Comparison of ENCODE assay signal across 8 cellular contexts in genomic region chr13:38348890-38349289, GRCh38. TPM values are rescaled to one million over a fixed set of nuclear protein-coding genes. Genes with fewer than 3 reads are reported as not detected.
DNase-seq lines count a peak whose midpoint lies in the region; ATAC-seq and TF ChIP-seq lines count a peak whose summit lies in the region.

No MANE protein-coding gene starts in this region.

- peak overlapping the region; percentile 97 to 100 (median 99) for H3K4me3 Mint-ChIP-seq in brain

- intact Hi-C loops in Right ventricle myocardium inferior (cut with DNase I), result no loop called here

- TF ChIP-seq CTCF in cardiac muscle cell (IDR thresholded peaks at IDR 0.05; ENCODE audit: low read depth, low read length) (no peak), Peyer's patch (IDR thresholded peaks at IDR 0.05) (no peak), brain (conservative IDR thresholded peaks at IDR 0.05) (no peak)

- H3K27ac ChIP-seq in cardiac muscle cell (no peak overlapping the region), Peyer's patch (peak overlapping the region; percentile 73 to 95 (median 86))

- peaks cover 5% of the 10 kb centered on the region for H3K4me1 ChIP-seq in cardiac muscle cell (ENCODE audit: low read depth)
- peaks cover 0 to 13% (median 6%) of the 10 kb centered on the region in 4 donors for H3K4me1 ChIP-seq in Peyer's patch

- H3K9me3 ChIP-seq in cardiac muscle cell (ENCODE audit: low read depth) (no peaks in the 10 kb centered on the region), Peyer's patch (no peaks in the 10 kb centered on the region)

- ATAC-seq in Right ventricle myocardium inferior (no peak), HG02938 (IDR thresholded peaks at IDR 0.05; ENCODE audit: unreplicated experiment) (peak; percentile 3)

- H3K36me3 Mint-ChIP-seq in brain, result peaks cover 31% of the 10 kb centered on the region

- no peak for TF ChIP-seq POLR2A in Peyer's patch (IDR thresholded peaks at IDR 0.05)

- H3K27me3 Mint-ChIP-seq in brain, result peaks cover 12% of the 10 kb centered on the region

- H3K36me3 ChIP-seq in cardiac muscle cell (peaks cover 10% of the 10 kb centered on the region), Peyer's patch (no peaks in the 10 kb centered on the region)

- H3K4me3 ChIP-seq in cardiac muscle cell (peak overlapping the region; percentile 93), Peyer's patch (peak overlapping the region; percentile 59 to 97 (median 82))

- H3K27me3 ChIP-seq in cardiac muscle cell (no peaks in the 10 kb centered on the region), Peyer's patch (no peaks in the 10 kb centered on the region)

- H3K9me3 Mint-ChIP-seq in brain, result no peaks in the 10 kb centered on the region

- H3K4me1 Mint-ChIP-seq in brain, result peaks cover 60% of the 10 kb centered on the region

- DNase-seq in cardiac muscle cell (ENCODE audit: low read depth in 1 of 2, low spot score in 1 of 2), result peak in 1 of 2 donors; percentile 1
- DNase-seq in Right ventricle myocardium inferior (ENCODE audit: missing footprints), result no peak
- peak in 1 of 3 donors; percentile 46 for DNase-seq in Peyer's patch
- peak; percentile 73 for DNase-seq in kidney tubule cell (ENCODE audit: low spot score)
- DNase-seq in stimulated activated CD4-positive, alpha-beta T cell treated with anti-CD3 and anti-CD28 coated beads, Interleukin-2, amount 100 ng/mL, for 48 hours, result peak; percentile 2 to 20
- DNase-seq in OCI-M2 (lab: John Stamatoyannopoulos, UW; ENCODE audit: unreplicated experiment), result no peak

- peak overlapping the region; percentile 97 to 100 (median 99) for H3K27ac Mint-ChIP-seq in brain

RNA-seq across cellular contexts. Expression of gene UFM1, which starts 0.8 kb away (rescaled TPM):
- total RNA-seq in cardiac muscle cell (24.2 and 40.4 TPM in 2 replicates), Right ventricle myocardium inferior (26.3 TPM), Peyer's patch (10 to 100 TPM; 25.0 to 54.5 (median 36.7) TPM)
- polyA plus RNA-seq in cardiac muscle cell (58.4 and 74.1 TPM in 2 replicates), brain (ENCODE audit: insufficient read depth, low read depth, low replicate concordance) (9.7 TPM)

Comparison
In these comparisons a context has a peak if more than half of its experiments do, and no peak if none do; other contexts are left out.
1. DNase-seq: peak in kidney tubule cell (single experiment) and stimulated activated CD4-positive, alpha-beta T cell treated with anti-CD3 and anti-CD28 coated beads, Interleukin-2, amount 100 ng/mL, for 48 hours (2 of 2); none in Right ventricle myocardium inferior (single experiment) and OCI-M2 (single experiment).